14 cellular contexts compared by ENCODE assay signal in genomic region chr13:50942630-50943311, GRCh38.
"Had no signal": no experiment of that assay in that cellular context is flagged by ENCODE, and none has a peak within 500 bp of the region (broad histone marks: within the 10 kb centered on the region; RNA-seq: fewer than 3 reads in every experiment).

No MANE protein-coding gene starts in this region.

- H3K4me1 ChIP-seq: esophagus squamous epithelium, prostate gland, right lobe of liver, SJSA1 had no signal

- H3K36me3 ChIP-seq: cardiac muscle cell, prostate gland had no signal

- DNase-seq: activated CD4-positive, alpha-beta T cell treated with anti-CD3 and anti-CD28 coated beads, Interleukin-2, amount 50 U/mL, for 1 hour; activated CD8-positive, alpha-beta memory T cell treated with anti-CD3 and anti-CD28 coated beads, Interleukin-2, amount 50 U/mL, for 4 hours; esophagus squamous epithelium; foreskin fibroblast; islet precursor cell; mammary epithelial cell; mucosa of descending colon; natural killer cell; nucleus accumbens; right lobe of liver had no signal

- H3K27me3 ChIP-seq: cardiac muscle cell, esophagus squamous epithelium, right lobe of liver, SJSA1 had no signal

- H3K9me3 Mint-ChIP-seq: natural killer cell had no signal

- H3K27ac ChIP-seq: cardiac muscle cell, esophagus squamous epithelium, prostate gland, right lobe of liver, SJSA1 had no signal

- H3K27ac Mint-ChIP-seq: natural killer cell had no signal

- H3K9me3 ChIP-seq: esophagus squamous epithelium, mucosa of descending colon, prostate gland, right lobe of liver, SJSA1 had no signal

- H3K4me3 ChIP-seq: cardiac muscle cell, esophagus squamous epithelium, mucosa of descending colon, prostate gland, right lobe of liver, SJSA1 had no signal

- H3K4me3 Mint-ChIP-seq: natural killer cell had no signal

- ATAC-seq: left lobe of liver, mucosa of descending colon, natural killer cell, right lobe of liver had no signal
